Comparison of ENCODE assay signal across 10 cellular contexts in genomic region chr7:157000741-157001653, GRCh38. TPM values are rescaled to one million over a fixed set of nuclear protein-coding genes. Genes with fewer than 3 reads are reported as not detected.
A peak's percentile ranks its signal among the peaks of the same experiment; 100 is the strongest.
DNase-seq lines count a peak whose midpoint lies in the region; ATAC-seq and TF ChIP-seq lines count a peak whose summit lies in the region.
"Had no signal": no experiment of that assay in that cellular context is flagged by ENCODE, and none has a peak within 500 bp of the region (broad histone marks: within the 10 kb centered on the region; RNA-seq: fewer than 3 reads in every experiment).

No MANE protein-coding gene starts in this region.

- no peak overlapping the region for H3K9ac ChIP-seq in iPS-15b (ENCODE audit: low read depth, low read length)

- H3K4me1 Mint-ChIP-seq in T-helper 1 cell treated with Interleukin-12 subunit alpha and Interleukin-12 subunit beta and Interleukin-4 antibody, amounts not matched to agents 30 μg/mL and 1 μg/mL, for 36 hours (ENCODE audit: low read depth) = peaks cover 11% of the 10 kb centered on the region
- peaks cover 35% of the 10 kb centered on the region for H3K4me1 Mint-ChIP-seq in WTC11
- H3K4me1 Mint-ChIP-seq in stimulated activated naive B cell treated with anti-CD40 and anti-IgM and Interleukin-4, amounts not matched to agents 10 μg/mL and 1 μg/mL and 100 μg/mL, for 72 hours = peaks cover 19 to 46% of the 10 kb centered on the region in 2 donors

- H3K27me3 Mint-ChIP-seq in T-helper 1 cell treated with Interleukin-12 subunit alpha and Interleukin-12 subunit beta and Interleukin-4 antibody, amounts not matched to agents 30 μg/mL and 1 μg/mL, for 36 hours (ENCODE audit: low read depth) = peaks cover 85% of the 10 kb centered on the region
- H3K27me3 Mint-ChIP-seq in WTC11 (ENCODE audit: low read depth) = peaks cover 99% of the 10 kb centered on the region
- peaks cover 73 to 83% of the 10 kb centered on the region in 2 donors for H3K27me3 Mint-ChIP-seq in stimulated activated naive B cell treated with anti-CD40 and anti-IgM and Interleukin-4, amounts not matched to agents 10 μg/mL and 1 μg/mL and 100 μg/mL, for 72 hours

- H3K36me3 ChIP-seq in iPS-15b (ENCODE audit: control insufficient read depth, insufficient read depth, low read length) = no peaks in the 10 kb centered on the region

- POLR2A ChIA-PET in WTC11 (lab: Charles Lee) = interaction anchor here (0.6 kb wide), 1 partner anchor 107 kb away, joined by 3 read pairs; no protein-coding TSS in a partner anchor

- no peak for ATAC-seq in WTC11
- ATAC-seq in stimulated activated naive B cell treated with anti-CD40 and anti-IgM and Interleukin-4, amounts not matched to agents 10 μg/mL and 1 μg/mL and 100 μg/mL, for 72 hours (replicated peaks) = no peak

- peaks cover 5% of the 10 kb centered on the region for H3K4me1 ChIP-seq in iPS-15b (ENCODE audit: control insufficient read depth, insufficient read depth, low read length)

- CTCF ChIA-PET in WTC11 (lab: Charles Lee) = interaction anchor here (0.6 to 1.0 kb wide), 2 partner anchors 14 to 19 kb away, joined by 3 to 4 read pairs; no protein-coding TSS in a partner anchor

- H3K9me3 Mint-ChIP-seq in T-helper 1 cell treated with Interleukin-12 subunit alpha and Interleukin-12 subunit beta and Interleukin-4 antibody, amounts not matched to agents 30 μg/mL and 1 μg/mL, for 36 hours = no peaks in the 10 kb centered on the region
- H3K9me3 Mint-ChIP-seq in WTC11 = no peaks in the 10 kb centered on the region
- peaks cover 0 to 2% of the 10 kb centered on the region in 2 donors for H3K9me3 Mint-ChIP-seq in stimulated activated naive B cell treated with anti-CD40 and anti-IgM and Interleukin-4, amounts not matched to agents 10 μg/mL and 1 μg/mL and 100 μg/mL, for 72 hours

- H3K36me3 Mint-ChIP-seq in T-helper 1 cell treated with Interleukin-12 subunit alpha and Interleukin-12 subunit beta and Interleukin-4 antibody, amounts not matched to agents 30 μg/mL and 1 μg/mL, for 36 hours (ENCODE audit: low read depth) = peaks cover 6% of the 10 kb centered on the region
- no peaks in the 10 kb centered on the region for H3K36me3 Mint-ChIP-seq in WTC11
- peaks cover 0 to 2% of the 10 kb centered on the region in 2 donors for H3K36me3 Mint-ChIP-seq in stimulated activated naive B cell treated with anti-CD40 and anti-IgM and Interleukin-4, amounts not matched to agents 10 μg/mL and 1 μg/mL and 100 μg/mL, for 72 hours

- H3K4me3 Mint-ChIP-seq in T-helper 1 cell treated with Interleukin-12 subunit alpha and Interleukin-12 subunit beta and Interleukin-4 antibody, amounts not matched to agents 30 μg/mL and 1 μg/mL, for 36 hours = peak overlapping the region; percentile 39
- H3K4me3 Mint-ChIP-seq in WTC11 = peak overlapping the region; percentile 54
- peak overlapping the region; percentile 62 to 75 for H3K4me3 Mint-ChIP-seq in stimulated activated naive B cell treated with anti-CD40 and anti-IgM and Interleukin-4, amounts not matched to agents 10 μg/mL and 1 μg/mL and 100 μg/mL, for 72 hours

- H3K4me3 ChIP-seq in iPS-15b (ENCODE audit: low read depth, low read length) = peak overlapping the region; percentile 14

- no peaks in the 10 kb centered on the region for H3K9me3 ChIP-seq in iPS-15b (ENCODE audit: control insufficient read depth, insufficient read depth, low read length)

- H3K27me3 ChIP-seq in iPS-15b (ENCODE audit: control insufficient read depth, insufficient read depth, low read length) = peaks cover 92% of the 10 kb centered on the region

- no peak overlapping the region for H3K27ac Mint-ChIP-seq in T-helper 1 cell treated with Interleukin-12 subunit alpha and Interleukin-12 subunit beta and Interleukin-4 antibody, amounts not matched to agents 30 μg/mL and 1 μg/mL, for 36 hours
- no peak overlapping the region for H3K27ac Mint-ChIP-seq in WTC11
- H3K27ac Mint-ChIP-seq in stimulated activated naive B cell treated with anti-CD40 and anti-IgM and Interleukin-4, amounts not matched to agents 10 μg/mL and 1 μg/mL and 100 μg/mL, for 72 hours = no peak overlapping the region

- no peak for TF ChIP-seq CTCF in WTC11 (IDR thresholded peaks at IDR 0.05)

- DNase-seq in T-helper 1 cell = no peak
- no peak for DNase-seq in WTC11 (ENCODE audit: low spot score)
- DNase-seq in stimulated activated naive B cell treated with anti-CD40 and anti-IgM and Interleukin-4, amounts not matched to agents 10 μg/mL and 1 μg/mL and 100 μg/mL, for 72 hours = no peak
- DNase-seq in nucleus accumbens (lab: John Stamatoyannopoulos, UW) = no peak
- DNase-seq in NCI-H510A (lab: John Stamatoyannopoulos, UW) = no peak
- no peak for DNase-seq in epidermal melanocyte (ENCODE audit: insufficient read length, low spot score)
- DNase-seq: activated gamma-delta T cell treated with Interleukin-2 at 50 U/mL for 16 hours; stimulated activated CD4-positive, alpha-beta T cell treated with anti-CD3 and anti-CD28 coated beads, Interleukin-4, amount 100 ng/mL, for 24 hours had no signal

TF ChIP-seq in WTC11, 78 proteins besides CTCF, POLR2A, EP300 and RAD21:
- TF ChIP-seq FOXP1 (CRISPR knock-in tag; IDR thresholded peaks at IDR 0.05; ENCODE audit: borderline replicate concordance) (no peak), GABPB1 (CRISPR knock-in tag; IDR thresholded peaks at IDR 0.05) (peak; percentile 53; the same call in 1 of the 2 replicates)

RNA-seq across cellular contexts. Expression of gene MNX1, which starts 9.5 kb away (rescaled TPM):
- 0.32 to 0.46 TPM (median 0.34 TPM) in 3 replicates for total RNA-seq in WTC11 (2021)

RNA-seq across cellular contexts. Expression of gene NOM1, which starts 51.5 kb away (rescaled TPM):
- total RNA-seq in WTC11 (2021) = 26.0 to 38.5 TPM (median 27.6 TPM) in 3 replicates
